In genomic region chr13:29550589-29550988, GRCh38 we compare ENCODE assay signal across 25 cellular contexts.
"Had no signal": no experiment of that assay in that cellular context is flagged by ENCODE, and none has a peak within 500 bp of the region (broad histone marks: within the 10 kb centered on the region; RNA-seq: fewer than 3 reads in every experiment).

No MANE protein-coding gene starts in this region.

- FAIRE-seq: small intestine, urothelium cell line had no signal

- H3K9me3 ChIP-seq: adrenal gland, left lung, stomach, suprapubic skin, tibial nerve had no signal

- H3K27ac ChIP-seq: adrenal gland, cardiac muscle cell, foreskin keratinocyte, hepatocyte, left lung, neural progenitor cell, stomach, suprapubic skin, tibial nerve had no signal

- H3K4me3 ChIP-seq: adrenal gland, cardiac muscle cell, hepatocyte, left lung, neural progenitor cell, stomach, suprapubic skin, tibial nerve had no signal

- H3K4me3 Mint-ChIP-seq: activated CD8-positive, alpha-beta T cell treated with anti-CD3 and anti-CD28 coated beads, Interleukin-2, amount 10 ng/mL, durations not matched to agents 7 days and 5 days; activated naive CD8-positive, alpha-beta T cell; activated T-helper 17 cell treated with anti-CD3 and anti-CD28 coated beads, Interleukin-2, amount 50 U/mL, for 72 hours; immature natural killer cell; mesothelial cell of epicardium; naive thymus-derived CD8-positive, alpha-beta T cell; neural progenitor cell; stimulated activated memory B cell treated with anti-CD40 and anti-IgM and Interleukin-4, amounts not matched to agents 10 μg/mL and 1 μg/mL and 100 μg/mL, for 72 hours; T-helper 2 cell treated with Interferon-gamma antibody and Interleukin-4, amounts not matched to agents 5 μg/mL and 100 μg/mL, for 36 hours had no signal

- H3K4me1 ChIP-seq: adrenal gland, foreskin keratinocyte, left lung, tibial nerve had no signal

- H3K27me3 Mint-ChIP-seq: activated naive CD8-positive, alpha-beta T cell; activated T-helper 17 cell treated with anti-CD3 and anti-CD28 coated beads, Interleukin-2, amount 50 U/mL, for 72 hours; naive thymus-derived CD8-positive, alpha-beta T cell; stimulated activated memory B cell treated with anti-CD40 and anti-IgM and Interleukin-4, amounts not matched to agents 10 μg/mL and 1 μg/mL and 100 μg/mL, for 72 hours had no signal

- H2AFZ ChIP-seq: hepatocyte, neural progenitor cell had no signal

- H3K9ac ChIP-seq: neural progenitor cell had no signal

- ATAC-seq: activated CD8-positive, alpha-beta T cell treated with anti-CD3 and anti-CD28 coated beads, Interleukin-2, amount 10 ng/mL, durations not matched to agents 7 days and 5 days; activated T-helper 17 cell treated with anti-CD3 and anti-CD28 coated beads, Interleukin-2, amount 50 U/mL, for 72 hours; foreskin keratinocyte; left lung; naive thymus-derived CD8-positive, alpha-beta T cell; sciatic nerve; stimulated activated memory B cell treated with anti-CD40 and anti-IgM and Interleukin-4, amounts not matched to agents 10 μg/mL and 1 μg/mL and 100 μg/mL, for 72 hours had no signal

- H3K27me3 ChIP-seq: adrenal gland, cardiac muscle cell, foreskin keratinocyte, hepatocyte, left lung, neural progenitor cell, stomach, suprapubic skin, tibial nerve had no signal

- H3K27ac Mint-ChIP-seq: activated CD8-positive, alpha-beta T cell treated with anti-CD3 and anti-CD28 coated beads, Interleukin-2, amount 10 ng/mL, durations not matched to agents 7 days and 5 days; activated naive CD8-positive, alpha-beta T cell; activated T-helper 17 cell treated with anti-CD3 and anti-CD28 coated beads, Interleukin-2, amount 50 U/mL, for 72 hours; mesothelial cell of epicardium; neural progenitor cell; stimulated activated memory B cell treated with anti-CD40 and anti-IgM and Interleukin-4, amounts not matched to agents 10 μg/mL and 1 μg/mL and 100 μg/mL, for 72 hours had no signal

- DNase-seq: activated CD4-positive, alpha-beta T cell treated with anti-CD3 and anti-CD28 coated beads for 1 hour; activated CD4-positive, alpha-beta T cell treated with anti-CD3 and anti-CD28 coated beads, Interleukin-2, amount 50 U/mL, for 1 hour; activated CD8-positive, alpha-beta T cell treated with anti-CD3 and anti-CD28 coated beads, Interleukin-2, amount 10 ng/mL, durations not matched to agents 7 days and 5 days; activated naive CD4-positive, alpha-beta T cell; adrenal gland; foreskin keratinocyte; immature natural killer cell; kidney glomerular epithelial cell; left lung; naive thymus-derived CD8-positive, alpha-beta T cell; small intestine; stimulated activated CD4-positive, alpha-beta T cell treated with anti-CD3 and anti-CD28 coated beads, Interleukin-15, amount 100 ng/mL, for 24 hours; stomach had no signal

- H3K4me2 ChIP-seq: hepatocyte, neural progenitor cell had no signal

- H3K36me3 ChIP-seq: adrenal gland, neural progenitor cell had no signal

- H3K4me1 Mint-ChIP-seq: stimulated activated memory B cell treated with anti-CD40 and anti-IgM and Interleukin-4, amounts not matched to agents 10 μg/mL and 1 μg/mL and 100 μg/mL, for 72 hours had no signal

- H3K9me3 Mint-ChIP-seq: activated T-helper 17 cell treated with anti-CD3 and anti-CD28 coated beads, Interleukin-2, amount 50 U/mL, for 72 hours; immature natural killer cell; mesothelial cell of epicardium; naive thymus-derived CD8-positive, alpha-beta T cell; neural progenitor cell; stimulated activated memory B cell treated with anti-CD40 and anti-IgM and Interleukin-4, amounts not matched to agents 10 μg/mL and 1 μg/mL and 100 μg/mL, for 72 hours; T-helper 2 cell treated with Interferon-gamma antibody and Interleukin-4, amounts not matched to agents 5 μg/mL and 100 μg/mL, for 36 hours had no signal
